In genomic region chr9:112382501-112383364, GRCh38 we compare ENCODE assay signal across 29 cellular contexts. TPM values are rescaled to one million over a fixed set of nuclear protein-coding genes. Genes with fewer than 3 reads are reported as not detected.
DNase-seq lines count a peak whose midpoint lies in the region; ATAC-seq, FAIRE-seq and TF ChIP-seq lines count a peak whose summit lies in the region.
"Had no signal": no experiment of that assay in that cellular context is flagged by ENCODE, and none has a peak within 500 bp of the region (broad histone marks: within the 10 kb centered on the region; RNA-seq: fewer than 3 reads in every experiment).

No MANE protein-coding gene starts in this region.

- peak overlapping the region; percentile 69 to 86 (median 74) for H3K27ac Mint-ChIP-seq in nephron
- H3K27ac Mint-ChIP-seq: activated naive CD8-positive, alpha-beta T cell treated with anti-CD3 and anti-CD28 coated beads, Interleukin-2, amount 10 ng/mL, durations not matched to agents 7 days and 5 days; activated T-helper 17 cell treated with anti-CD3 and anti-CD28 coated beads, Interleukin-2, amount 50 U/mL, for 72 hours; T-helper 2 cell treated with Interferon-gamma antibody and Interleukin-4, amounts not matched to agents 5 μg/mL and 100 μg/mL, for 36 hours had no signal

- H3K9me3 ChIP-seq in A549: no peaks in the 10 kb centered on the region
- H3K9me3 ChIP-seq: body of pancreas, lower lobe of right lung, right atrium auricular region had no signal

- peaks cover 22% of the 10 kb centered on the region; the same call in 2 of the 3 replicates for H3K4me1 ChIP-seq in A549

- 89% methylated on average over 11 of the region's 11 CpGs for WGBS in A549 (ENCODE audit: missing lambda C conversion rate)

- peak overlapping the region; percentile 60 to 65 (median 64) for H3K4me3 Mint-ChIP-seq in nephron
- H3K4me3 Mint-ChIP-seq: activated naive CD8-positive, alpha-beta T cell treated with anti-CD3 and anti-CD28 coated beads, Interleukin-2, amount 10 ng/mL, durations not matched to agents 7 days and 5 days; T-helper 2 cell treated with Interferon-gamma antibody and Interleukin-4, amounts not matched to agents 5 μg/mL and 100 μg/mL, for 36 hours had no signal

- DNase-seq in A549 (ENCODE audit: low read depth in 1 of 2, low spot score in 1 of 2): no peak
- no peak for DNase-seq in GM12864 (ENCODE audit: low read depth)
- DNase-seq in amniotic epithelial cell (ENCODE audit: low read depth): peak; percentile 69
- DNase-seq in GM19240 (ENCODE audit: insufficient read length, low spot score): no peak
- DNase-seq in NCI-H446 treated with DMSO at 0.1 percent for 48 hours (lab: John Stamatoyannopoulos, UW): no peak
- DNase-seq in dedifferentiated amniotic fluid mesenchymal stem cell (ENCODE audit: extremely low spot score): no peak
- DNase-seq: activated CD4-positive, alpha-beta T cell treated with anti-CD3 and anti-CD28 coated beads, Interleukin-2, amount 50 U/mL, for 4 hours; activated CD8-positive, alpha-beta memory T cell treated with anti-CD3 and anti-CD28 coated beads, Interleukin-2, amount 50 U/mL, for 4 hours; activated naive CD8-positive, alpha-beta T cell treated with anti-CD3 and anti-CD28 coated beads, Interleukin-2, amount 10 ng/mL, durations not matched to agents 7 days and 5 days; body of pancreas; effector CD4-positive, alpha-beta T cell; erythroblast; lower lobe of right lung; NCI-H1436; NCI-H524 treated with DMSO at 0.1 percent for 48 hours; occipital lobe; RPMI8226; stimulated activated CD8-positive, alpha-beta memory T cell treated with anti-CD3 and anti-CD28 coated beads, Interleukin-4, amount 100 ng/mL, for 48 hours had no signal

- peaks cover 53% of the 10 kb centered on the region for H3K4me1 Mint-ChIP-seq in nephron

- H3K4me2 ChIP-seq in A549: peak overlapping the region; percentile 8; the same call in 1 of the 3 replicates

- H3K36me3 Mint-ChIP-seq in nephron (ENCODE audit: low read depth): peaks cover 18% of the 10 kb centered on the region

- TF ChIP-seq EP300 in A549 (IDR thresholded peaks at IDR 0.05): no peak

- H3K27ac ChIP-seq in A549: no peak overlapping the region
- H3K27ac ChIP-seq: C4-2B, lower lobe of right lung, right atrium auricular region, SK-N-MC had no signal

- ATAC-seq in A549: no peak
- no peak for ATAC-seq in GM19395 (IDR thresholded peaks at IDR 0.05; ENCODE audit: unreplicated experiment)
- ATAC-seq: activated T-helper 17 cell treated with anti-CD3 and anti-CD28 coated beads, Interleukin-2, amount 50 U/mL, for 72 hours; body of pancreas; lower lobe of right lung had no signal

- TF ChIP-seq POLR2A in A549 (IDR thresholded peaks at IDR 0.05; ENCODE audit: low read length): no peak

- H3K27me3 Mint-ChIP-seq in nephron (ENCODE audit: low read depth): no peaks in the 10 kb centered on the region
- H3K27me3 Mint-ChIP-seq: activated naive CD8-positive, alpha-beta T cell treated with anti-CD3 and anti-CD28 coated beads, Interleukin-2, amount 10 ng/mL, durations not matched to agents 7 days and 5 days; activated T-helper 17 cell treated with anti-CD3 and anti-CD28 coated beads, Interleukin-2, amount 50 U/mL, for 72 hours had no signal

- TF ChIP-seq RAD21 in A549 (conservative IDR thresholded peaks at IDR 0.05 in 1 of 2, IDR thresholded peaks at IDR 0.05 in 1 of 2): no peak

- FAIRE-seq in A549 (lab: Jason Lieb, UNC): no peak
- FAIRE-seq: A204.1, frontal cortex, G401.6, islet of Langerhans had no signal

- H3K4me3 ChIP-seq in A549 (no peak overlapping the region), GM12864 (ENCODE audit: low read depth, low read length) (peak overlapping the region; percentile 39; the same call in 1 of the 2 replicates)
- H3K4me3 ChIP-seq: body of pancreas, lower lobe of right lung, right atrium auricular region, SK-N-MC had no signal

- POLR2A ChIA-PET in A549 (lab: Yijun Ruan, JAX): no interaction called here

- CTCF ChIA-PET in A549 (lab: Yijun Ruan, JAX): interaction anchor here (3.1 kb wide), 1 partner anchor 270 kb away, joined by 8 read pairs; no protein-coding TSS in a partner anchor

- H3K9me3 Mint-ChIP-seq in nephron: peaks cover 8% of the 10 kb centered on the region
- H3K9me3 Mint-ChIP-seq: activated naive CD8-positive, alpha-beta T cell treated with anti-CD3 and anti-CD28 coated beads, Interleukin-2, amount 10 ng/mL, durations not matched to agents 7 days and 5 days; activated T-helper 17 cell treated with anti-CD3 and anti-CD28 coated beads, Interleukin-2, amount 50 U/mL, for 72 hours; T-helper 2 cell treated with Interferon-gamma antibody and Interleukin-4, amounts not matched to agents 5 μg/mL and 100 μg/mL, for 36 hours had no signal

- TF ChIP-seq CTCF in A549 (IDR thresholded peaks at IDR 0.05) (no peak), GM12864 (IDR thresholded peaks at IDR 0.05; ENCODE audit: low read depth, low read length, missing control alignments) (no peak), nephron (IDR thresholded peaks at IDR 0.05; ENCODE audit: unreplicated experiment in 3 of 3) (no peak)

TF ChIP-seq in A549, 52 proteins besides CTCF, POLR2A, EP300 and RAD21 (continues in another document):
- TF ChIP-seq KDM1A (IDR thresholded peaks at IDR 0.05; ENCODE audit: low read depth) (no peak), GATA3 (IDR thresholded peaks at IDR 0.05; ENCODE audit: borderline replicate concordance) (no peak), PHF8 (IDR thresholded peaks at IDR 0.05; ENCODE audit: borderline replicate concordance, low read depth) (no peak), HOXB13 (CRISPR knock-in tag; IDR thresholded peaks at IDR 0.05; ENCODE audit: low read depth) (no peak), HDAC2 (IDR thresholded peaks at IDR 0.05) (no peak), REST (IDR thresholded peaks at IDR 0.05) (no peak), HMGXB4 (CRISPR knock-in tag; IDR thresholded peaks at IDR 0.05; ENCODE audit: borderline replicate concordance) (no peak), PBX3 (IDR thresholded peaks at IDR 0.05) (no peak), ZNF302 (CRISPR knock-in tag; IDR thresholded peaks at IDR 0.05) (no peak)

RNA-seq across cellular contexts. Expression of gene HSDL2, which starts 2.8 kb away (rescaled TPM):
- polyA plus RNA-seq in A549 (2011; rRNA removed) (45.3 and 47.7 TPM in 2 replicates), A549 (2017; fragmentation: RNase III; extraction: RNeasy Plus Mini Kit Qiagen cat#74134 plus additional on column Dnase treatment) (43.1 to 47.6 TPM (median 47.4 TPM) in 3 replicates)
- 12.1 and 13.3 TPM in 2 replicates for polyA plus RNA-seq in A549 (2012; cell fraction: cytosol; rRNA removed)
- polyA plus RNA-seq in A549 (2012; cell fraction: nucleus; rRNA removed): 4.7 and 5.3 TPM in 2 replicates
- 26.5 and 28.9 TPM in 2 replicates for polyA minus RNA-seq in A549 (2011; rRNA and poly(A)+ RNA removed)

RNA-seq across cellular contexts. Expression of gene PTBP3, which starts 49.3 kb away (rescaled TPM):
- 105 and 127 TPM in 2 replicates for polyA plus RNA-seq in A549 (2011; rRNA removed)
- 15.0 and 23.1 TPM in 2 replicates for polyA plus RNA-seq in A549 (2012; cell fraction: cytosol; rRNA removed)
- polyA plus RNA-seq in A549 (2012; cell fraction: nucleus; rRNA removed): 19.0 and 21.9 TPM in 2 replicates
- polyA plus RNA-seq in A549 (2017; fragmentation: RNase III; extraction: RNeasy Plus Mini Kit Qiagen cat#74134 plus additional on column Dnase treatment): 40.0 to 55.7 TPM (median 49.9 TPM) in 3 replicates
- polyA minus RNA-seq in A549 (2011; rRNA and poly(A)+ RNA removed): 210 and 235 TPM in 2 replicates
